ENCODE assay signal across 8 cellular contexts in the genomic region with DNA sequence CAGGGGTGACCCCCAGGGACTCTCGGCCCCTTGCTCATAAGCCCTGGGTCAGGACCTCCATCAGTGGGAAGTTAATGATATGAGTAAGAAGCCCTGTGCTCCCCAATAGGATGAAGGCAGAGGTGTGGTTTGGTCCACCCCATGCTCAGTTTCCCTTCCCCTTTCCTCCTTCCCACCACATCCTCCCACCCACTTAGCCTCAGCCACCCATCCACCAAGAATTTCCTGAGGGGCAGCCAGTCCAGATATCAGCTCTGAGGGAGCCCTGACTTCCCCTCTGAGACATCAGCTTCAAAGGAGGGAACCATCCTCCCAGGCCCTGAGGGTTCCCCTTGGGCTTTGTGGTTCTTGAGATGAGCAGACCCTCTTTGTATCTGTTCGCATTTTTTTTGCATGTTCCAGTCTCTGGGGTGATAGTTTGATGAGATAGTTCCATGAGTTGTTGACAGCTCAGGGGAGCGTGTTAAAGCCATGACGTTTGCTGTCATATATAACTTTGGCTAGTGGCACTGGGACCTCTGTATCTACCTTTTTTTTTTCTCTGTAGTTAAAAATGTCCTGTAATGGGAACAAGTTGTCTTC.
DNase-seq lines count a peak whose midpoint lies in the region; ATAC-seq and TF ChIP-seq lines count a peak whose summit lies in the region.

No MANE protein-coding gene starts in this region.

- peak; percentile 85 for DNase-seq in activated CD4-positive, alpha-beta T cell treated with anti-CD3 and anti-CD28 coated beads for 36 hours
- no peak for DNase-seq in activated CD4-positive, alpha-beta T cell treated with anti-CD3 and anti-CD28 coated beads for 4 hours
- no peak for DNase-seq in immature natural killer cell
- no peak for DNase-seq in NCI-H1092 (lab: John Stamatoyannopoulos, UW)
- DNase-seq in kidney tubule cell (ENCODE audit: low spot score), result no peak
- no peak for DNase-seq in HK-2 (ENCODE audit: unreplicated experiment)

- H3K4me3 ChIP-seq in OCI-LY3 (ENCODE audit: low read length), result peak overlapping the region; percentile 73; the same call in 1 of the 2 replicates

- H4K20me1 ChIP-seq in OCI-LY3 (ENCODE audit: insufficient read depth, low read length), result peaks cover 8% of the 10 kb centered on the region; the same call in 1 of the 2 replicates

- CTCF ChIA-PET in activated CD4-positive, alpha-beta T cell treated with anti-CD3 and anti-CD28 coated beads for 36 hours (lab: Charles Lee), result interaction anchor here (0.6 to 0.8 kb wide), 4 partner anchors 8 to 484 kb away, joined by 3 to 4 read pairs (median 3); no protein-coding TSS in a partner anchor

- H3K4me3 Mint-ChIP-seq in activated CD4-positive, alpha-beta T cell treated with anti-CD3 and anti-CD28 coated beads for 36 hours, result no peak overlapping the region
- H3K4me3 Mint-ChIP-seq in immature natural killer cell, result peak overlapping the region in 3 of 5 donors; percentile 5 to 37 (median 12)

- H3K27ac ChIP-seq in OCI-LY3 (ENCODE audit: low read length), result no peak overlapping the region

- peaks cover 40% of the 10 kb centered on the region for H3K4me1 ChIP-seq in OCI-LY3 (ENCODE audit: low read length)

- intact Hi-C loops in activated CD4-positive, alpha-beta T cell treated with anti-CD3 and anti-CD28 coated beads for 36 hours (cut with DNase I, micrococcal nuclease), result loop anchor here (1.0 to 5.0 kb wide), 10 partner anchors 9 to 570 kb away; a partner anchor contains a TSS

- no peak overlapping the region for H3K9ac ChIP-seq in OCI-LY3 (ENCODE audit: low read length)

- H3K4me1 Mint-ChIP-seq in activated CD4-positive, alpha-beta T cell treated with anti-CD3 and anti-CD28 coated beads for 36 hours, result peaks cover 51% of the 10 kb centered on the region
- peaks cover 76 to 81% of the 10 kb centered on the region in 2 donors for H3K4me1 Mint-ChIP-seq in immature natural killer cell

- H3K27me3 Mint-ChIP-seq in activated CD4-positive, alpha-beta T cell treated with anti-CD3 and anti-CD28 coated beads for 36 hours, result no peaks in the 10 kb centered on the region
- peaks cover 5 to 11% (median 9%) of the 10 kb centered on the region in 3 donors for H3K27me3 Mint-ChIP-seq in immature natural killer cell (ENCODE audit: low read depth in 3 of 3)

- peaks cover 32% of the 10 kb centered on the region for H3K27me3 ChIP-seq in OCI-LY3 (ENCODE audit: low read depth, low read length)

- POLR2A ChIA-PET in activated CD4-positive, alpha-beta T cell treated with anti-CD3 and anti-CD28 coated beads for 36 hours (lab: Charles Lee), result interaction anchor here (0.5 to 1.3 kb wide), 6 partner anchors 9 to 878 kb away, joined by 3 to 7 read pairs (median 3); no protein-coding TSS in a partner anchor

- no peaks in the 10 kb centered on the region for H3K79me2 ChIP-seq in OCI-LY3 (ENCODE audit: low read length)

- peaks cover 56% of the 10 kb centered on the region for H3K36me3 Mint-ChIP-seq in activated CD4-positive, alpha-beta T cell treated with anti-CD3 and anti-CD28 coated beads for 36 hours (ENCODE audit: low read depth)
- peaks cover 10 to 59% (median 27%) of the 10 kb centered on the region in 3 donors for H3K36me3 Mint-ChIP-seq in immature natural killer cell

- peak; percentile 89 for ATAC-seq in activated CD4-positive, alpha-beta T cell treated with anti-CD3 and anti-CD28 coated beads for 36 hours
- peak; percentile 84 for ATAC-seq in HG02759 (IDR thresholded peaks at IDR 0.05; ENCODE audit: unreplicated experiment)

- H3K9me3 Mint-ChIP-seq in activated CD4-positive, alpha-beta T cell treated with anti-CD3 and anti-CD28 coated beads for 36 hours (ENCODE audit: low read depth), result no peaks in the 10 kb centered on the region
- no peaks in the 10 kb centered on the region for H3K9me3 Mint-ChIP-seq in immature natural killer cell

- no peak overlapping the region for H2AFZ ChIP-seq in OCI-LY3 (ENCODE audit: low read depth, low read length)

- peaks cover 4% of the 10 kb centered on the region for H3K36me3 ChIP-seq in OCI-LY3 (replicated peaks; ENCODE audit: low read depth, low read length)

- no peaks in the 10 kb centered on the region for H3K9me3 ChIP-seq in OCI-LY3 (ENCODE audit: insufficient read depth, low read length)

- H3K27ac Mint-ChIP-seq in activated CD4-positive, alpha-beta T cell treated with anti-CD3 and anti-CD28 coated beads for 36 hours, result peak overlapping the region; percentile 72
- peak overlapping the region; percentile 82 to 88 (median 87) for H3K27ac Mint-ChIP-seq in immature natural killer cell

- H3K4me2 ChIP-seq in OCI-LY3 (ENCODE audit: low read length), result peak overlapping the region; percentile 99

- TF ChIP-seq CTCF in OCI-LY3 (IDR thresholded peaks at IDR 0.05; ENCODE audit: low read depth, low read length), result no peak
